Comparison of ENCODE assay signal across 18 cellular contexts in genomic region chr9:79209012-79209411, GRCh38.
A peak's percentile ranks its signal among the peaks of the same experiment; 100 is the strongest.
DNase-seq lines count a peak whose midpoint lies in the region; ATAC-seq and TF ChIP-seq lines count a peak whose summit lies in the region.
"Had no signal": no experiment of that assay in that cellular context is flagged by ENCODE, and none has a peak within 500 bp of the region (broad histone marks: within the 10 kb centered on the region; RNA-seq: fewer than 3 reads in every experiment).

No MANE protein-coding gene starts in this region.

- peak; percentile 59 for DNase-seq in GM23338 (ENCODE audit: low spot score)
- DNase-seq in H9 = no peak
- peak; percentile 56 for DNase-seq in NCI-H69 (lab: John Stamatoyannopoulos, UW)
- DNase-seq in stimulated activated CD4-positive, alpha-beta T cell treated with anti-CD3 and anti-CD28 coated beads, Interleukin-4, amount 100 ng/mL, for 24 hours = no peak
- no peak for DNase-seq in MCF 10A (ENCODE audit: unreplicated experiment)
- DNase-seq in NCI-H2196 (lab: John Stamatoyannopoulos, UW; ENCODE audit: unreplicated experiment) = no peak
- DNase-seq: CD8-positive, alpha-beta memory T cell; MG63; NCI-H1048; NCI-H146; NCI-H2107; NCI-H82; SW 1271; T-helper 2 cell had no signal

- H3K79me1 ChIP-seq in H9 (ENCODE audit: insufficient read depth, low read depth, low read length, poor library complexity, severe bottlenecking) = no peaks in the 10 kb centered on the region

- ATAC-seq in GM23338 = peak; percentile 71

- H3K4me3 ChIP-seq in GM23338 (no peak overlapping the region), iPS-20b (ENCODE audit: low read length) (no peak overlapping the region)
- H3K4me3 ChIP-seq: BLaER1 treated with 17β-estradiol and CSF1 and Interleukin-3, amounts not matched to agents 10 nM and 100 nM; MG63 had no signal

- H3K27ac Mint-ChIP-seq in GM23338 (no peak overlapping the region), H9 (peak overlapping the region in 2 of 3 experiments; percentile 11 to 46; a peak in 3 of 7 replicates), MCF 10A (ENCODE audit: low read depth, unreplicated experiment) (no peak overlapping the region)
- H3K27ac Mint-ChIP-seq: CD8-positive, alpha-beta memory T cell had no signal

- H2BK12ac ChIP-seq in H9 (ENCODE audit: insufficient read length, low read depth, low read length) = no peak overlapping the region

- H4K5ac ChIP-seq in H9 (ENCODE audit: insufficient read length, low read depth, low read length) = no peak overlapping the region

- H3K36me3 ChIP-seq in GM23338 (ENCODE audit: insufficient read depth) (no peaks in the 10 kb centered on the region), iPS-20b (ENCODE audit: insufficient read depth, low read depth, low read length) (no peaks in the 10 kb centered on the region)
- H3K36me3 ChIP-seq: BLaER1 treated with 17β-estradiol and CSF1 and Interleukin-3, amounts not matched to agents 10 nM and 100 nM; MG63 had no signal

- no peak overlapping the region for H3K9ac ChIP-seq in H9 (ENCODE audit: extremely low read depth, insufficient read length, low read length)
- peak overlapping the region; percentile 40; the same call in 1 of the 2 replicates for H3K9ac ChIP-seq in iPS-20b (ENCODE audit: low read depth, low read length)
- H3K9ac ChIP-seq: BLaER1 treated with 17β-estradiol and CSF1 and Interleukin-3, amounts not matched to agents 10 nM and 100 nM; KMS-11 had no signal

- H3K23me2 ChIP-seq in H9 (ENCODE audit: insufficient read length, low read depth, low read length, poor library complexity, severe bottlenecking) = no peaks in the 10 kb centered on the region

- H4K91ac ChIP-seq in H9 (ENCODE audit: insufficient read length, low read depth, low read length) = no peak overlapping the region

- POLR2A ChIA-PET in MCF 10A (lab: Yijun Ruan, JAX) = no interaction called here

- no peaks in the 10 kb centered on the region for H3K9me3 Mint-ChIP-seq in GM23338
- H3K9me3 Mint-ChIP-seq in H9 = no peaks in the 10 kb centered on the region
- no peaks in the 10 kb centered on the region for H3K9me3 Mint-ChIP-seq in MCF 10A (ENCODE audit: unreplicated experiment)
- H3K9me3 Mint-ChIP-seq: CD8-positive, alpha-beta memory T cell had no signal

- H3K56ac ChIP-seq in H9 (ENCODE audit: insufficient read length, low read depth, low read length) = no peak overlapping the region

- no CpG with 5 or more reads among the region's 3 CpGs for WGBS in H9 (ENCODE audit: extremely low coverage, insufficient read length, low lambda C conversion rate)

- H3K4ac ChIP-seq in H9 (ENCODE audit: low read depth, low read length) = no peak overlapping the region

- no peak overlapping the region for H2AK5ac ChIP-seq in H9 (ENCODE audit: insufficient read length, low read length)

- H3K36me3 Mint-ChIP-seq in GM23338 (ENCODE audit: low read depth) = no peaks in the 10 kb centered on the region
- H3K36me3 Mint-ChIP-seq in H9 (ENCODE audit: insufficient read depth in 1 of 3, low read depth in 3 of 3) = no peaks in the 10 kb centered on the region
- H3K36me3 Mint-ChIP-seq in MCF 10A (ENCODE audit: insufficient read depth, unreplicated experiment) = no peaks in the 10 kb centered on the region
- H3K36me3 Mint-ChIP-seq: CD8-positive, alpha-beta memory T cell had no signal

- CTCF ChIA-PET in MCF 10A (lab: Yijun Ruan, JAX) = no interaction called here

- H3K9me2 ChIP-seq in GM23338 (ENCODE audit: insufficient read depth) = 0 out of 2 replicates have a peak, but pooled peaks cover 3% of the 10 kb centered on the region

- H3K4me2 ChIP-seq in GM23338 (0 out of 2 replicates have a peak overlapping the region, but pooled peaks have one; percentile 9), H9 (ENCODE audit: insufficient read depth, insufficient read length, low read length) (no peak overlapping the region)
- H3K4me2 ChIP-seq: BLaER1 treated with 17β-estradiol and CSF1 and Interleukin-3, amounts not matched to agents 10 nM and 100 nM; KMS-11 had no signal

- intact Hi-C loops in MCF 10A (cut with micrococcal nuclease) = no loop called here

- H3K79me2 ChIP-seq in GM23338 (replicated peaks; ENCODE audit: insufficient read depth) = no peaks in the 10 kb centered on the region
- H3K79me2 ChIP-seq in H9 (ENCODE audit: insufficient read depth, low read length) = no peaks in the 10 kb centered on the region

- TF ChIP-seq CTCF in GM23338 (conservative IDR thresholded peaks at IDR 0.05; ENCODE audit: low read depth in 2 of 2) (no peak), H9 (conservative IDR thresholded peaks at IDR 0.05) (no peak), MCF 10A (IDR thresholded peaks at IDR 0.05; ENCODE audit: unreplicated experiment) (no peak)

- BruUV-seq in MCF 10A (replicated peaks; lab: Mats Ljungman, UMichigan) = no TSS peak

- H3K4me3 Mint-ChIP-seq in GM23338 = no peak overlapping the region
- no peak overlapping the region for H3K4me3 Mint-ChIP-seq in H9
- H3K4me3 Mint-ChIP-seq in MCF 10A (ENCODE audit: unreplicated experiment) = no peak overlapping the region
- H3K4me3 Mint-ChIP-seq: CD8-positive, alpha-beta memory T cell had no signal

- H3F3A ChIP-seq in GM23338 (replicated peaks; ENCODE audit: low read depth) = no peaks in the 10 kb centered on the region

- H3K27me3 ChIP-seq in GM23338 (ENCODE audit: insufficient read depth) (no peaks in the 10 kb centered on the region), H9 (ENCODE audit: insufficient read depth, low read length) (no peaks in the 10 kb centered on the region), iPS-20b (ENCODE audit: insufficient read depth, low read length) (no peaks in the 10 kb centered on the region)
- H3K27me3 ChIP-seq: BLaER1 treated with 17β-estradiol and CSF1 and Interleukin-3, amounts not matched to agents 10 nM and 100 nM; MG63 had no signal

- H3K27ac ChIP-seq in GM23338 (ENCODE audit: low read depth) (no peak overlapping the region), H9 (ENCODE audit: insufficient read length, low read depth, low read length) (no peak overlapping the region), iPS-20b (ENCODE audit: low read length) (peak overlapping the region; percentile 75)
- H3K27ac ChIP-seq: BLaER1 treated with 17β-estradiol and CSF1 and Interleukin-3, amounts not matched to agents 10 nM and 100 nM; HL-60; KMS-11 had no signal

- H3K27me3 Mint-ChIP-seq in GM23338 (ENCODE audit: insufficient read depth, low read depth, poor library complexity) (no peaks in the 10 kb centered on the region), H9 (ENCODE audit: low read depth) (peaks cover 2% of the 10 kb centered on the region; the same call in 1 of the 2 replicates), MCF 10A (ENCODE audit: insufficient read depth, unreplicated experiment) (no peaks in the 10 kb centered on the region)

- H3K14ac ChIP-seq in H9 (ENCODE audit: insufficient read depth, low read length) = no peak overlapping the region

- no peak overlapping the region for H3T11ph ChIP-seq in H9 (ENCODE audit: low read length)

- no peaks in the 10 kb centered on the region for H3K9me3 ChIP-seq in H9 (ENCODE audit: control insufficient read depth, low read depth, low read length)
- H3K9me3 ChIP-seq in iPS-20b (ENCODE audit: insufficient read depth, low read depth, low read length) = no peaks in the 10 kb centered on the region
- H3K9me3 ChIP-seq: BLaER1 treated with 17β-estradiol and CSF1 and Interleukin-3, amounts not matched to agents 10 nM and 100 nM; MG63 had no signal

- no peak overlapping the region for H2BK20ac ChIP-seq in H9 (ENCODE audit: low read depth, low read length, poor library complexity, severe bottlenecking)

- H2AFZ ChIP-seq in GM23338 (no peak overlapping the region), H9 (ENCODE audit: low read length) (no peak overlapping the region)

- H2BK5ac ChIP-seq in H9 (ENCODE audit: insufficient read length, low read length) = peak overlapping the region; percentile 72

- H3K4me1 Mint-ChIP-seq in GM23338 (peaks cover 19% of the 10 kb centered on the region), H9 (peaks cover 20 to 34% of the 10 kb centered on the region in 2 experiments), MCF 10A (ENCODE audit: insufficient read depth, unreplicated experiment) (no peaks in the 10 kb centered on the region)
- H3K4me1 Mint-ChIP-seq: CD8-positive, alpha-beta memory T cell had no signal

- no peak overlapping the region for H3K18ac ChIP-seq in H9 (ENCODE audit: insufficient read length, low read depth, low read length)

- H4K8ac ChIP-seq in H9 (replicated peaks; ENCODE audit: insufficient read length, low read depth, low read length) = no peak overlapping the region

- H2BK120ac ChIP-seq in H9 (ENCODE audit: low read depth, low read length, poor library complexity, severe bottlenecking) = no peak overlapping the region

- no peaks in the 10 kb centered on the region for H4K20me1 ChIP-seq in GM23338 (replicated peaks; ENCODE audit: insufficient read depth)
- no peaks in the 10 kb centered on the region for H4K20me1 ChIP-seq in H9 (ENCODE audit: control insufficient read depth, insufficient read depth, insufficient read length)
- H4K20me1 ChIP-seq: BLaER1 treated with 17β-estradiol and CSF1 and Interleukin-3, amounts not matched to agents 10 nM and 100 nM had no signal

- H3K4me1 ChIP-seq in GM23338 (ENCODE audit: insufficient read depth) = peaks cover 22% of the 10 kb centered on the region
- H3K4me1 ChIP-seq in H9 (ENCODE audit: insufficient read depth, low read length) = no peaks in the 10 kb centered on the region; the same call in 1 of the 2 replicates
- H3K4me1 ChIP-seq in iPS-20b (ENCODE audit: insufficient read depth, low read length) = peaks cover 9% of the 10 kb centered on the region; the same call in 1 of the 2 replicates
- H3K4me1 ChIP-seq: BLaER1 treated with 17β-estradiol and CSF1 and Interleukin-3, amounts not matched to agents 10 nM and 100 nM had no signal

- H3K23ac ChIP-seq in H9 (ENCODE audit: insufficient read length, low read depth, low read length) = no peak overlapping the region

- H2BK15ac ChIP-seq in H9 (ENCODE audit: low read depth, low read length) = no peak overlapping the region

TF ChIP-seq in GM23338, 12 proteins besides CTCF, POLR2A, EP300 and RAD21 (continues in another document):
- no peak for TF ChIP-seq POLR2AphosphoS5 (IDR thresholded peaks at IDR 0.05; ENCODE audit: low read depth)

Comparison
In these comparisons a context has a peak if more than half of its experiments do, and no peak if none do; other contexts are left out.
1. DNase-seq: peak in GM23338 (single experiment) and NCI-H69 (single experiment); none in H9 (single experiment), stimulated activated CD4-positive, alpha-beta T cell treated with anti-CD3 and anti-CD28 coated beads, Interleukin-4, amount 100 ng/mL, for 24 hours (single experiment), MCF 10A (single experiment) and NCI-H2196 (single experiment).
2. H3K27ac Mint-ChIP-seq: peak in H9 (2 of 3); none in GM23338 (single experiment) and MCF 10A (single experiment).